28 cellular contexts compared by ENCODE assay signal in genomic region chr1:68799096-68799495, GRCh38.
"Had no signal": no experiment of that assay in that cellular context is flagged by ENCODE, and none has a peak within 500 bp of the region (broad histone marks: within the 10 kb centered on the region; RNA-seq: fewer than 3 reads in every experiment).

No MANE protein-coding gene starts in this region.

- H3K36me3 ChIP-seq: colonic mucosa, esophagus squamous epithelium, gastrocnemius medialis, left ventricle myocardium inferior, lower lobe of right lung, ovary, stomach, thoracic aorta, tibial nerve, upper lobe of left lung, uterus had no signal

- H3K9me3 ChIP-seq: colonic mucosa, esophagus squamous epithelium, gastrocnemius medialis, left ventricle myocardium inferior, lower lobe of right lung, ovary, psoas muscle, stomach, thoracic aorta, tibial nerve, upper lobe of left lung, uterus had no signal

- H3K36me3 Mint-ChIP-seq: naive thymus-derived CD8-positive, alpha-beta T cell; stimulated activated effector memory CD8-positive, alpha-beta T cell treated with anti-CD3 and anti-CD28 coated beads, Interleukin-12 subunit alpha, Interleukin-12 subunit beta, amount 100 ng/mL, for 72 hours had no signal

- H3K27me3 ChIP-seq: colonic mucosa, esophagus squamous epithelium, gastrocnemius medialis, ovary, stomach, tibial nerve, upper lobe of left lung, uterus had no signal

- ATAC-seq: gastrocnemius medialis; naive thymus-derived CD8-positive, alpha-beta T cell; psoas muscle; stimulated activated effector memory CD8-positive, alpha-beta T cell treated with anti-CD3 and anti-CD28 coated beads, Interleukin-12 subunit alpha, Interleukin-12 subunit beta, amount 100 ng/mL, for 72 hours had no signal

- H3K27ac ChIP-seq: colonic mucosa, esophagus squamous epithelium, gastrocnemius medialis, left ventricle myocardium inferior, lower lobe of right lung, ovary, psoas muscle, stomach, thoracic aorta, tibial nerve, upper lobe of left lung, uterus had no signal

- H3K4me1 ChIP-seq: colonic mucosa, gastrocnemius medialis, left ventricle myocardium inferior, psoas muscle, uterus had no signal

- H3K27ac Mint-ChIP-seq: dendritic cell treated with granulocyte-macrophage colony-stimulating factor and Interleukin-4, amounts not matched to agents 40 ng/mL and 50 ng/mL, for 4 days; naive thymus-derived CD8-positive, alpha-beta T cell; nephron progenitor cell; stimulated activated effector memory CD8-positive, alpha-beta T cell treated with anti-CD3 and anti-CD28 coated beads, Interleukin-12 subunit alpha, Interleukin-12 subunit beta, amount 100 ng/mL, for 72 hours had no signal

- H3K4me1 Mint-ChIP-seq: central memory CD8-positive, alpha-beta T cell; naive thymus-derived CD8-positive, alpha-beta T cell; stimulated activated effector memory CD8-positive, alpha-beta T cell treated with anti-CD3 and anti-CD28 coated beads, Interleukin-12 subunit alpha, Interleukin-12 subunit beta, amount 100 ng/mL, for 72 hours had no signal

- H3K4me3 ChIP-seq: colonic mucosa, esophagus squamous epithelium, gastrocnemius medialis, left ventricle myocardium inferior, lower lobe of right lung, ovary, psoas muscle, stomach, thoracic aorta, tibial nerve, upper lobe of left lung, uterus had no signal

- H3K4me3 Mint-ChIP-seq: central memory CD8-positive, alpha-beta T cell; dendritic cell treated with granulocyte-macrophage colony-stimulating factor and Interleukin-4, amounts not matched to agents 40 ng/mL and 50 ng/mL, for 4 days; naive thymus-derived CD8-positive, alpha-beta T cell; nephron progenitor cell; stimulated activated effector memory CD8-positive, alpha-beta T cell treated with anti-CD3 and anti-CD28 coated beads, Interleukin-12 subunit alpha, Interleukin-12 subunit beta, amount 100 ng/mL, for 72 hours had no signal

- H3K27me3 Mint-ChIP-seq: central memory CD8-positive, alpha-beta T cell; dendritic cell treated with granulocyte-macrophage colony-stimulating factor and Interleukin-4, amounts not matched to agents 40 ng/mL and 50 ng/mL, for 4 days; naive thymus-derived CD8-positive, alpha-beta T cell had no signal

- DNase-seq: colonic mucosa; effector CD8-positive, alpha-beta T cell; erythroblast; esophagus squamous epithelium; foreskin fibroblast; gastrocnemius medialis; head of caudate nucleus; kidney; left ventricle myocardium inferior; lower lobe of right lung; naive thymus-derived CD8-positive, alpha-beta T cell; nephron progenitor cell; nucleus accumbens; ovary; posterior cingulate gyrus; psoas muscle; right cardiac atrium; stimulated activated CD4-positive, alpha-beta T cell treated with anti-CD3 and anti-CD28 coated beads, Interleukin-2, amount 100 ng/mL, for 24 hours; stimulated activated CD4-positive, alpha-beta T cell treated with anti-CD3 and anti-CD28 coated beads, Interleukin-4, amount 100 ng/mL, for 24 hours; stimulated activated naive CD4-positive, alpha-beta T cell treated with Interleukin-2 at 50 U/mL for 16 hours; stomach; upper lobe of left lung; uterus had no signal

- H3K9me3 Mint-ChIP-seq: dendritic cell treated with granulocyte-macrophage colony-stimulating factor and Interleukin-4, amounts not matched to agents 40 ng/mL and 50 ng/mL, for 4 days had no signal
